41 cellular contexts compared by ENCODE assay signal in genomic region chr5:9588254-9588653, GRCh38. TPM values are rescaled to one million over a fixed set of nuclear protein-coding genes. Genes with fewer than 3 reads are reported as not detected.
"Had no signal": no experiment of that assay in that cellular context is flagged by ENCODE, and none has a peak within 500 bp of the region (broad histone marks: within the 10 kb centered on the region; RNA-seq: fewer than 3 reads in every experiment).

No MANE protein-coding gene starts in this region.

- DNase-seq: activated effector memory CD4-positive, alpha-beta T cell treated with anti-CD3 and anti-CD28 coated beads, Interleukin-2, amount 50 U/mL, for 16 hours; activated effector memory CD4-positive, alpha-beta T cell treated with Interleukin-2 at 50 U/mL for 16 hours; activated gamma-delta T cell; activated gamma-delta T cell treated with Interleukin-2 at 50 U/mL for 16 hours; activated naive CD4-positive, alpha-beta T cell; activated naive CD4-positive, alpha-beta T cell treated with anti-CD3 and anti-CD28 coated beads for 36 hours; activated naive CD4-positive, alpha-beta T cell treated with anti-CD3 and anti-CD28 coated beads, Interleukin-2, amount 10 ng/mL, durations not matched to agents 7 days and 5 days; activated naive CD4-positive, alpha-beta T cell treated with anti-CD3 and anti-CD28 coated beads, Interleukin-2, amount 50 U/mL, for 16 hours; activated naive CD4-positive, alpha-beta T cell treated with Interleukin-2 at 50 U/mL for 16 hours; activated naive CD8-positive, alpha-beta T cell treated with anti-CD3 and anti-CD28 coated beads for 36 hours; activated naive CD8-positive, alpha-beta T cell treated with anti-CD3 and anti-CD28 coated beads, Interleukin-2, amount 10 ng/mL, durations not matched to agents 7 days and 5 days; activated naive CD8-positive, alpha-beta T cell treated with anti-CD3 and anti-CD28 coated beads, Interleukin-2, amount 50 U/mL, for 24 hours; activated T-cell treated with anti-CD3 and anti-CD28 coated beads, Interleukin-2, amount 50 U/mL, for 1 hour; activated T-cell treated with anti-CD3 and anti-CD28 coated beads, Interleukin-2, amount 50 U/mL, for 24 hours; activated T-cell treated with anti-CD3 and anti-CD28 coated beads, Interleukin-2, amount 50 U/mL, for 4 hours; activated T-cell treated with anti-CD3 and anti-CD28 coated beads, Interleukin-2, amount 50 U/mL, for 48 hours; activated T-cell treated with anti-CD3 and anti-CD28 coated beads, Interleukin-2, amount 50 U/mL, for 72 hours; adrenal gland; amniotic stem cell; amygdala; anterior cingulate cortex; aorta; body of pancreas; brain microvascular endothelial cell; central memory CD4-positive, alpha-beta T cell; cerebellar nuclear complex had no signal

- H3K36me3 Mint-ChIP-seq: activated naive CD4-positive, alpha-beta T cell treated with anti-CD3 and anti-CD28 coated beads, Interleukin-2, amount 10 ng/mL, durations not matched to agents 7 days and 5 days; activated naive CD4-positive, alpha-beta T cell treated with anti-CD3 and anti-CD28 coated beads, Interleukin-2, amount 50 U/mL, for 24 hours; activated naive CD4-positive, alpha-beta T cell treated with anti-CD3 and anti-CD28 coated beads, Interleukin-2, amount 50 U/mL, for 72 hours; activated naive CD8-positive, alpha-beta T cell; activated naive CD8-positive, alpha-beta T cell treated with anti-CD3 and anti-CD28 coated beads for 36 hours; activated naive CD8-positive, alpha-beta T cell treated with anti-CD3 and anti-CD28 coated beads, Interleukin-2, amount 10 ng/mL, durations not matched to agents 7 days and 5 days; brain had no signal

- H3K27ac ChIP-seq: adrenal gland, ascending aorta, body of pancreas, brain microvascular endothelial cell, breast epithelium, cardiac muscle cell had no signal

- ATAC-seq: activated naive CD4-positive, alpha-beta T cell treated with anti-CD3 and anti-CD28 coated beads, Interleukin-2, amount 50 U/mL, for 72 hours; activated naive CD8-positive, alpha-beta T cell treated with anti-CD3 and anti-CD28 coated beads, Interleukin-2, amount 50 U/mL, for 24 hours; activated T-cell treated with anti-CD3 and anti-CD28 coated beads, Interleukin-2, amount 50 U/mL, for 4 hours; activated T-cell treated with anti-CD3 and anti-CD28 coated beads, Interleukin-2, amount 50 U/mL, for 72 hours; activated T-helper 17 cell treated with anti-CD3 and anti-CD28 coated beads, Interleukin-2, amount 50 U/mL, for 72 hours; body of pancreas had no signal

- H3K27ac Mint-ChIP-seq: activated naive CD4-positive, alpha-beta T cell treated with anti-CD3 and anti-CD28 coated beads for 36 hours; activated naive CD4-positive, alpha-beta T cell treated with anti-CD3 and anti-CD28 coated beads, Interleukin-2, amount 10 ng/mL, durations not matched to agents 7 days and 5 days; activated naive CD4-positive, alpha-beta T cell treated with anti-CD3 and anti-CD28 coated beads, Interleukin-2, amount 50 U/mL, for 24 hours; activated naive CD4-positive, alpha-beta T cell treated with anti-CD3 and anti-CD28 coated beads, Interleukin-2, amount 50 U/mL, for 72 hours; activated naive CD8-positive, alpha-beta T cell; activated naive CD8-positive, alpha-beta T cell treated with anti-CD3 and anti-CD28 coated beads for 36 hours; activated naive CD8-positive, alpha-beta T cell treated with anti-CD3 and anti-CD28 coated beads, Interleukin-2, amount 10 ng/mL, durations not matched to agents 7 days and 5 days; activated naive CD8-positive, alpha-beta T cell treated with anti-CD3 and anti-CD28 coated beads, Interleukin-2, amount 50 U/mL, for 24 hours; activated T-cell treated with anti-CD3 and anti-CD28 coated beads, Interleukin-2, amount 50 U/mL, for 24 hours; activated T-cell treated with anti-CD3 and anti-CD28 coated beads, Interleukin-2, amount 50 U/mL, for 72 hours; activated T-helper 1 cell treated with anti-CD3 and anti-CD28 coated beads, Interleukin-12 subunit alpha, Interleukin-12 subunit beta, Interleukin-2, Interleukin-4 antibody, amounts not matched to agents 30 ng/mL and 10 ng/mL and 1 ng/mL, durations not matched to agents 14 hours and 24 hours and 36 hours; activated T-helper 17 cell treated with anti-CD3 and anti-CD28 coated beads, Interleukin-2, amount 50 U/mL, for 72 hours; activated T-helper 2 cell treated with anti-CD3 and anti-CD28 coated beads, Interferon-gamma antibody, Interleukin-2, Interleukin-4, amounts not matched to agents 10 μg/mL and 5 μg/mL and 100 μg/mL, durations not matched to agents 14 hours and 24 hours and 36 hours; brain had no signal

- H3K4me3 Mint-ChIP-seq: activated naive CD4-positive, alpha-beta T cell treated with anti-CD3 and anti-CD28 coated beads for 36 hours; activated naive CD4-positive, alpha-beta T cell treated with anti-CD3 and anti-CD28 coated beads, Interleukin-2, amount 10 ng/mL, durations not matched to agents 7 days and 5 days; activated naive CD4-positive, alpha-beta T cell treated with anti-CD3 and anti-CD28 coated beads, Interleukin-2, amount 50 U/mL, for 24 hours; activated naive CD8-positive, alpha-beta T cell; activated naive CD8-positive, alpha-beta T cell treated with anti-CD3 and anti-CD28 coated beads for 36 hours; activated naive CD8-positive, alpha-beta T cell treated with anti-CD3 and anti-CD28 coated beads, Interleukin-2, amount 10 ng/mL, durations not matched to agents 7 days and 5 days; activated naive CD8-positive, alpha-beta T cell treated with anti-CD3 and anti-CD28 coated beads, Interleukin-2, amount 50 U/mL, for 24 hours; activated T-cell treated with anti-CD3 and anti-CD28 coated beads, Interleukin-2, amount 50 U/mL, for 24 hours; activated T-cell treated with anti-CD3 and anti-CD28 coated beads, Interleukin-2, amount 50 U/mL, for 4 hours; activated T-cell treated with anti-CD3 and anti-CD28 coated beads, Interleukin-2, amount 50 U/mL, for 72 hours; activated T-helper 1 cell treated with anti-CD3 and anti-CD28 coated beads, Interleukin-12 subunit alpha, Interleukin-12 subunit beta, Interleukin-2, Interleukin-4 antibody, amounts not matched to agents 30 ng/mL and 10 ng/mL and 1 ng/mL, durations not matched to agents 14 hours and 24 hours and 36 hours; activated T-helper 17 cell treated with anti-CD3 and anti-CD28 coated beads, Interleukin-2, amount 50 U/mL, for 72 hours; brain; central memory CD8-positive, alpha-beta T cell had no signal

- H3K9me3 Mint-ChIP-seq: activated naive CD4-positive, alpha-beta T cell treated with anti-CD3 and anti-CD28 coated beads, Interleukin-2, amount 50 U/mL, for 24 hours; activated naive CD4-positive, alpha-beta T cell treated with anti-CD3 and anti-CD28 coated beads, Interleukin-2, amount 50 U/mL, for 72 hours; activated naive CD8-positive, alpha-beta T cell treated with anti-CD3 and anti-CD28 coated beads, Interleukin-2, amount 10 ng/mL, durations not matched to agents 7 days and 5 days; activated naive CD8-positive, alpha-beta T cell treated with anti-CD3 and anti-CD28 coated beads, Interleukin-2, amount 50 U/mL, for 24 hours; activated T-helper 17 cell treated with anti-CD3 and anti-CD28 coated beads, Interleukin-2, amount 50 U/mL, for 72 hours had no signal

- H3K27me3 ChIP-seq: adrenal gland, ascending aorta, body of pancreas, brain microvascular endothelial cell, breast epithelium, cardiac muscle cell had no signal

- H3K4me1 ChIP-seq: adrenal gland, ascending aorta, body of pancreas, breast epithelium had no signal

- H3K36me3 ChIP-seq: adrenal gland, ascending aorta, brain microvascular endothelial cell, breast epithelium, cardiac muscle cell had no signal

- H3K27me3 Mint-ChIP-seq: activated naive CD4-positive, alpha-beta T cell treated with anti-CD3 and anti-CD28 coated beads, Interleukin-2, amount 10 ng/mL, durations not matched to agents 7 days and 5 days; activated naive CD4-positive, alpha-beta T cell treated with anti-CD3 and anti-CD28 coated beads, Interleukin-2, amount 50 U/mL, for 24 hours; activated naive CD8-positive, alpha-beta T cell; activated naive CD8-positive, alpha-beta T cell treated with anti-CD3 and anti-CD28 coated beads for 36 hours; activated naive CD8-positive, alpha-beta T cell treated with anti-CD3 and anti-CD28 coated beads, Interleukin-2, amount 10 ng/mL, durations not matched to agents 7 days and 5 days; activated naive CD8-positive, alpha-beta T cell treated with anti-CD3 and anti-CD28 coated beads, Interleukin-2, amount 50 U/mL, for 24 hours; activated T-cell treated with anti-CD3 and anti-CD28 coated beads, Interleukin-2, amount 50 U/mL, for 24 hours; activated T-helper 17 cell treated with anti-CD3 and anti-CD28 coated beads, Interleukin-2, amount 50 U/mL, for 72 hours; central memory CD8-positive, alpha-beta T cell had no signal

- H3K9me3 ChIP-seq: adrenal gland, ascending aorta, body of pancreas, breast epithelium had no signal

- H3K4me3 ChIP-seq: adrenal gland, ascending aorta, body of pancreas, breast epithelium, cardiac muscle cell had no signal

- H3K4me1 Mint-ChIP-seq: activated naive CD4-positive, alpha-beta T cell treated with anti-CD3 and anti-CD28 coated beads, Interleukin-2, amount 10 ng/mL, durations not matched to agents 7 days and 5 days; activated naive CD4-positive, alpha-beta T cell treated with anti-CD3 and anti-CD28 coated beads, Interleukin-2, amount 50 U/mL, for 24 hours; activated naive CD8-positive, alpha-beta T cell treated with anti-CD3 and anti-CD28 coated beads for 36 hours; activated naive CD8-positive, alpha-beta T cell treated with anti-CD3 and anti-CD28 coated beads, Interleukin-2, amount 10 ng/mL, durations not matched to agents 7 days and 5 days; activated naive CD8-positive, alpha-beta T cell treated with anti-CD3 and anti-CD28 coated beads, Interleukin-2, amount 50 U/mL, for 24 hours; activated T-helper 17 cell treated with anti-CD3 and anti-CD28 coated beads, Interleukin-2, amount 50 U/mL, for 72 hours; brain; central memory CD8-positive, alpha-beta T cell had no signal

RNA-seq across cellular contexts. Expression of gene TAS2R1, which starts 41.9 kb away (rescaled TPM):
- total RNA-seq: activated naive CD4-positive, alpha-beta T cell treated with anti-CD3 and anti-CD28 coated beads for 36 hours; activated naive CD4-positive, alpha-beta T cell treated with anti-CD3 and anti-CD28 coated beads, Interleukin-2, amount 50 U/mL, for 72 hours; activated naive CD8-positive, alpha-beta T cell treated with anti-CD3 and anti-CD28 coated beads for 36 hours; activated naive CD8-positive, alpha-beta T cell treated with anti-CD3 and anti-CD28 coated beads, Interleukin-2, amount 10 ng/mL, durations not matched to agents 7 days and 5 days; activated T-cell treated with anti-CD3 and anti-CD28 coated beads, Interleukin-2, amount 50 U/mL, for 4 hours; activated T-cell treated with anti-CD3 and anti-CD28 coated beads, Interleukin-2, amount 50 U/mL, for 72 hours; activated T-helper 1 cell treated with anti-CD3 and anti-CD28 coated beads, Interleukin-12 subunit alpha, Interleukin-12 subunit beta, Interleukin-2, Interleukin-4 antibody, amounts not matched to agents 30 ng/mL and 10 ng/mL and 1 ng/mL, durations not matched to agents 14 hours and 24 hours and 36 hours; activated T-helper 17 cell treated with anti-CD3 and anti-CD28 coated beads, Interleukin-2, amount 50 U/mL, for 72 hours; activated T-helper 2 cell treated with anti-CD3 and anti-CD28 coated beads, Interferon-gamma antibody, Interleukin-2, Interleukin-4, amounts not matched to agents 10 μg/mL and 5 μg/mL and 100 μg/mL, durations not matched to agents 14 hours and 24 hours and 36 hours; adrenal gland; aorta; ascending aorta; astrocyte; body of pancreas; breast epithelium; bronchial epithelial cell; cardiac muscle cell; cardiac septum had no signal
- polyA plus RNA-seq: adipose tissue, adrenal gland, aorta, cardiac muscle cell had no signal

RNA-seq across cellular contexts. Expression of gene SEMA5A, which starts 42.4 kb away (rescaled TPM):
- total RNA-seq: activated naive CD4-positive, alpha-beta T cell treated with anti-CD3 and anti-CD28 coated beads for 36 hours; activated naive CD4-positive, alpha-beta T cell treated with anti-CD3 and anti-CD28 coated beads, Interleukin-2, amount 50 U/mL, for 72 hours; activated naive CD8-positive, alpha-beta T cell treated with anti-CD3 and anti-CD28 coated beads for 36 hours; activated T-helper 1 cell treated with anti-CD3 and anti-CD28 coated beads, Interleukin-12 subunit alpha, Interleukin-12 subunit beta, Interleukin-2, Interleukin-4 antibody, amounts not matched to agents 30 ng/mL and 10 ng/mL and 1 ng/mL, durations not matched to agents 14 hours and 24 hours and 36 hours; activated T-helper 17 cell treated with anti-CD3 and anti-CD28 coated beads, Interleukin-2, amount 50 U/mL, for 72 hours had no signal
